ENCODE assay signal across 8 cellular contexts in the genomic region with DNA sequence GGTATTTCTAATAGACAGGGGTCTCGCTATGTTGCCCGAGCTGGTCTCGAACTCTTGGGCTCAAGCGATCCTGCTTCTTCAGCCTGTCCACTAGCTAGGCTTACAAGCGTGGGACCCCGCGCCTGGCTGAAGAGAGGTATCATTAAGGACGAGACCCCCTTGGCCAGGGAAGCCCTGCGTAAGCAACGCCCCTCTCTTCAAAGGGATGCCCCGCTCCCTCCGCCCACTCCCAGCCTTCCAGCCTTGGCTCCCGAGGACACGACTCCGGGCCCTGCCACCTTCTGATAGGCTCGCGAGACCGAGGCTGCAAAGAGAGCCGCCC. TPM values are rescaled to one million over a fixed set of nuclear protein-coding genes. Genes with fewer than 3 reads are reported as not detected.
DNase-seq lines count a peak whose midpoint lies in the region; ATAC-seq and TF ChIP-seq lines count a peak whose summit lies in the region.

No MANE protein-coding gene starts in this region.

- ATAC-seq in HG02588 (IDR thresholded peaks at IDR 0.05; ENCODE audit: unreplicated experiment) (no peak), HG03439 (IDR thresholded peaks at IDR 0.05; ENCODE audit: unreplicated experiment) (no peak)

- H3K36me3 Mint-ChIP-seq in activated naive CD4-positive, alpha-beta T cell treated with anti-CD3 and anti-CD28 coated beads, Interleukin-2, amount 10 ng/mL, durations not matched to agents 7 days and 5 days, result peaks cover 20% of the 10 kb centered on the region
- H3K36me3 Mint-ChIP-seq in nephron progenitor cell (ENCODE audit: low read depth), result peaks cover 16% of the 10 kb centered on the region

- H3K27me3 Mint-ChIP-seq in activated naive CD4-positive, alpha-beta T cell treated with anti-CD3 and anti-CD28 coated beads, Interleukin-2, amount 10 ng/mL, durations not matched to agents 7 days and 5 days, result peaks cover 4% of the 10 kb centered on the region
- no peaks in the 10 kb centered on the region for H3K27me3 Mint-ChIP-seq in nephron progenitor cell (ENCODE audit: low read depth, poor library complexity)

- H3K4me3 ChIP-seq in OCI-LY7 (ENCODE audit: low read depth, low read length, poor library complexity, severe bottlenecking), result peak overlapping the region; percentile 92
- H3K4me3 ChIP-seq in effector memory CD4-positive, alpha-beta T cell (ENCODE audit: insufficient read depth, low read depth, low read length, poor library complexity, severe bottlenecking), result peak overlapping the region; percentile 92

- H3K79me2 ChIP-seq in OCI-LY7 (ENCODE audit: insufficient read depth, low read depth, low read length), result peaks cover 40% of the 10 kb centered on the region

- H3K27me3 ChIP-seq in effector memory CD4-positive, alpha-beta T cell (replicated peaks; ENCODE audit: control insufficient read depth, insufficient read depth, low read length, poor library complexity, severe bottlenecking), result no peaks in the 10 kb centered on the region

- no TSS peak for BruUV-seq in OCI-LY7 (replicated peaks; lab: Mats Ljungman, UMichigan)

- CTCF ChIA-PET in activated naive CD4-positive, alpha-beta T cell treated with anti-CD3 and anti-CD28 coated beads, Interleukin-2, amount 10 ng/mL, durations not matched to agents 7 days and 5 days (lab: Charles Lee), result no interaction called here
- CTCF ChIA-PET in OCI-LY7 (lab: Charles Lee; ENCODE audit: unreplicated experiment), result interaction anchor here (1.4 kb wide), 1 partner anchor 14 kb away, joined by 3 read pairs; no protein-coding TSS in a partner anchor

- H3K4me1 ChIP-seq in OCI-LY7 (ENCODE audit: insufficient read depth, low read length, poor library complexity, severe bottlenecking), result peaks cover 18% of the 10 kb centered on the region
- peaks cover 23% of the 10 kb centered on the region for H3K4me1 ChIP-seq in effector memory CD4-positive, alpha-beta T cell (ENCODE audit: control insufficient read depth, insufficient read depth, low read length, poor library complexity, severe bottlenecking)

- H2AFZ ChIP-seq in OCI-LY7 (ENCODE audit: low read length), result peak overlapping the region; percentile 83

- POLR2A ChIA-PET in OCI-LY7 (lab: Charles Lee), result interaction anchor here (0.5 to 2.8 kb wide), 10 partner anchors 12 to 1239 kb away, joined by 3 to 20 read pairs (median 4); a partner anchor contains a TSS

- peaks cover 4% of the 10 kb centered on the region; the same call in 1 of the 2 replicates for H3K36me3 ChIP-seq in OCI-LY7 (ENCODE audit: insufficient read depth, low read length)
- no peaks in the 10 kb centered on the region for H3K36me3 ChIP-seq in effector memory CD4-positive, alpha-beta T cell (ENCODE audit: control insufficient read depth, insufficient read depth, low read length)

- DNase-seq in activated naive CD4-positive, alpha-beta T cell treated with anti-CD3 and anti-CD28 coated beads, Interleukin-2, amount 10 ng/mL, durations not matched to agents 7 days and 5 days, result no peak
- DNase-seq in activated naive CD4-positive, alpha-beta T cell (lab: John Stamatoyannopoulos, UW), result no peak
- no peak for DNase-seq in OCI-LY7 (ENCODE audit: low spot score)
- no peak for DNase-seq in effector memory CD4-positive, alpha-beta T cell
- peak; percentile 99 for DNase-seq in nephron progenitor cell
- no peak for DNase-seq in NCI-H187 treated with DMSO at 0.1 percent for 48 hours (lab: John Stamatoyannopoulos, UW)

- H3K4me1 Mint-ChIP-seq in activated naive CD4-positive, alpha-beta T cell treated with anti-CD3 and anti-CD28 coated beads, Interleukin-2, amount 10 ng/mL, durations not matched to agents 7 days and 5 days, result peaks cover 37% of the 10 kb centered on the region
- H3K4me1 Mint-ChIP-seq in nephron progenitor cell, result peaks cover 32% of the 10 kb centered on the region

- intact Hi-C loops in OCI-LY7 (cut with micrococcal nuclease; ENCODE audit: unreplicated experiment), result loop anchor here (2.0 kb wide), 1 partner anchor 55 kb away; a partner anchor contains a TSS

- H4K20me1 ChIP-seq in OCI-LY7 (ENCODE audit: insufficient read depth, low read length), result peaks cover 4% of the 10 kb centered on the region; the same call in 1 of the 2 replicates

- H3K9me3 ChIP-seq in OCI-LY7 (ENCODE audit: low read length), result peaks cover 6% of the 10 kb centered on the region; the same call in 1 of the 2 replicates
- H3K9me3 ChIP-seq in effector memory CD4-positive, alpha-beta T cell (ENCODE audit: control insufficient read depth, low read length), result no peaks in the 10 kb centered on the region

- TF ChIP-seq CTCF in OCI-LY7 (conservative IDR thresholded peaks at IDR 0.05; ENCODE audit: low read length), result no peak
- no peak for TF ChIP-seq CTCF in nephron progenitor cell (IDR thresholded peaks at IDR 0.05)

- H3K27ac Mint-ChIP-seq in activated naive CD4-positive, alpha-beta T cell treated with anti-CD3 and anti-CD28 coated beads, Interleukin-2, amount 10 ng/mL, durations not matched to agents 7 days and 5 days, result peak overlapping the region; percentile 99
- H3K27ac Mint-ChIP-seq in nephron progenitor cell, result peak overlapping the region; percentile 98

- H3K9me2 ChIP-seq in OCI-LY7 (ENCODE audit: insufficient read depth, low read length), result no peaks in the 10 kb centered on the region

- H3K9me3 Mint-ChIP-seq in activated naive CD4-positive, alpha-beta T cell treated with anti-CD3 and anti-CD28 coated beads, Interleukin-2, amount 10 ng/mL, durations not matched to agents 7 days and 5 days, result no peaks in the 10 kb centered on the region
- H3K9me3 Mint-ChIP-seq in nephron progenitor cell, result peaks cover 8% of the 10 kb centered on the region

- peak overlapping the region; percentile 90 for H3K4me2 ChIP-seq in OCI-LY7 (ENCODE audit: low read length)

- peak overlapping the region; percentile 73 for H3K27ac ChIP-seq in OCI-LY7 (ENCODE audit: low read depth, low read length, poor library complexity, severe bottlenecking)
- peak overlapping the region; percentile 84 for H3K27ac ChIP-seq in effector memory CD4-positive, alpha-beta T cell (ENCODE audit: insufficient read depth, low read length, poor library complexity, severe bottlenecking)

- H3K4me3 Mint-ChIP-seq in activated naive CD4-positive, alpha-beta T cell treated with anti-CD3 and anti-CD28 coated beads, Interleukin-2, amount 10 ng/mL, durations not matched to agents 7 days and 5 days, result peak overlapping the region; percentile 93
- peak overlapping the region; percentile 95 for H3K4me3 Mint-ChIP-seq in nephron progenitor cell

RNA-seq across cellular contexts. Expression of a gene that starts 0.2 kb away (rescaled TPM):
- 11.4 and 12.2 TPM in 2 replicates for total RNA-seq in OCI-LY7 (2014; rRNA removed; shearing (Covaris generic))
- 13.7 and 14.5 TPM in 2 replicates for total RNA-seq in OCI-LY7 (2022)

RNA-seq across cellular contexts. Expression of a gene that starts 4.2 kb away (rescaled TPM):
- total RNA-seq in OCI-LY7 (2014; rRNA removed; shearing (Covaris generic)), result 23.5 and 26.8 TPM in 2 replicates
- total RNA-seq in OCI-LY7 (2022), result 35.3 and 35.4 TPM in 2 replicates

RNA-seq across cellular contexts. Expression of a gene that starts 31.6 kb away (rescaled TPM):
- 23.2 and 32.2 TPM in 2 replicates for total RNA-seq in OCI-LY7 (2014; rRNA removed; shearing (Covaris generic))
- 57.4 and 59.6 TPM in 2 replicates for total RNA-seq in OCI-LY7 (2022)

RNA-seq across cellular contexts. Expression of a gene that starts 38.3 kb away (rescaled TPM):
- 756 and 900 TPM in 2 replicates for total RNA-seq in OCI-LY7 (2014; rRNA removed; shearing (Covaris generic))
- 387 and 463 TPM in 2 replicates for total RNA-seq in OCI-LY7 (2022)

RNA-seq across cellular contexts. Expression of a gene that starts 47.7 kb away (rescaled TPM):
- total RNA-seq in OCI-LY7 (2014; rRNA removed; shearing (Covaris generic)), result 4.2 and 5.5 TPM in 2 replicates
- total RNA-seq in OCI-LY7 (2022), result 7.3 and 7.9 TPM in 2 replicates
